In the genomic region with DNA sequence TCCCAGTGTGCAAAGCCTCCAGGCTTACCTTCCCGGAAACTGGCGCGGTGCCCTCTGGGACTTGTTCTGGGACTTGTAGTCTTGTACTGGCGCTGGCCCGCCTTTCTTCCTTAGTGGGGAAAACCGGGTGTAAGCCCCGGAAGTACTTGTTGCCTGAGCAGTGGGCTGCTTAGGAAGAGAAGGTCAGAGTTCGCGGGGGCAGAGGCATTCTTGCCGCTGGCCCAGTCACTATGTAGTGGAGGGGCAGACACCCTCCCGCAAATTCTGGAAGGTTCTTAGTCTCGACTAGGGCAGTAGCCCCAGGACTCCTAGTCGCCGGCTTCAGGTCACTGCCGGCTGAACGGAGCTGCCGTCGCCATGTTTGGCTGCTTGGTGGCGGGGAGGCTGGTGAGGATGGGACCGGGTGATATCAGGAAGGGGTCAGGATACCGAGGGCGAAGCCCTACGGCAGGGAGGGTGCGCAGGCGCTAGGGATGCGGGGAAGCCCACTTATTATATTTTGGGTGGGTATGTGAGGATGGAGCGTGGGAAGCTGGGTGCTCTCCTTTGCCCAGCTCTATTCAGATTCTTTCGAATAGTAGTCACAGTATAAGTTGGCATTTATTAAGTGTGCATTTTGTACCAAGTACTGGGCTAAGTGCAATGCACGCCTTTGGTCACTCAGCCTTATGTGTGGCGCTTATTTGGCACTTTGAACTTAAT, we compare ENCODE assay signal across 8 cellular contexts. TPM values are rescaled to one million over a fixed set of nuclear protein-coding genes. Genes with fewer than 3 reads are reported as not detected.
A peak's percentile ranks its signal among the peaks of the same experiment; 100 is the strongest.
DNase-seq lines count a peak whose midpoint lies in the region; ATAC-seq and TF ChIP-seq lines count a peak whose summit lies in the region.

TSS of gene HIKESHI (plus strand) at position 149 of the 702 bp plus-strand sequence. CDS start at position 358, 209 bp downstream.

- peaks cover 9% of the 10 kb centered on the region for H3K4me1 ChIP-seq in mononuclear cell (ENCODE audit: insufficient read depth, low read length)

- H3K27me3 Mint-ChIP-seq in IgD-negative memory B cell = peaks cover 1% of the 10 kb centered on the region

- H3K9me3 ChIP-seq in mononuclear cell (ENCODE audit: low read depth, low read length) = no peaks in the 10 kb centered on the region

- peak; percentile 79 for DNase-seq in DMS 273 treated with DMSO at 0.1 percent for 48 hours (lab: John Stamatoyannopoulos, UW)
- DNase-seq in OCI-M2 (lab: John Stamatoyannopoulos, UW; ENCODE audit: unreplicated experiment) = peak; percentile 64
- DNase-seq in activated T-cell treated with anti-CD3 and anti-CD28 coated beads for 4 hours = peak; percentile 85
- peak; percentile 97 for DNase-seq in epithelial cell of esophagus (ENCODE audit: low read depth)
- DNase-seq in stimulated activated CD8-positive, alpha-beta memory T cell treated with anti-CD3 and anti-CD28 coated beads, Interleukin-4, amount 100 ng/mL, for 1 hour (ENCODE audit: low read depth in 2 of 2, low spot score in 1 of 2) = peak; percentile 76 to 85

- TF ChIP-seq CTCF in epithelial cell of esophagus (IDR thresholded peaks at IDR 0.05; ENCODE audit: insufficient read depth, low read depth, low read length, missing control alignments) = no peak

- peaks cover 5% of the 10 kb centered on the region for H3K36me3 Mint-ChIP-seq in IgD-negative memory B cell

- H3K9me3 Mint-ChIP-seq in IgD-negative memory B cell = no peaks in the 10 kb centered on the region

- H3K4me1 Mint-ChIP-seq in IgD-negative memory B cell = peaks cover 13 to 26% (median 22%) of the 10 kb centered on the region in 3 donors

- no peaks in the 10 kb centered on the region for H3K27me3 ChIP-seq in mononuclear cell (ENCODE audit: insufficient read depth, low read length)

- peak within 1 kb of the TSS; percentile 97 to 100 (median 98) for H3K4me3 Mint-ChIP-seq in IgD-negative memory B cell

- ATAC-seq in GM21529 (IDR thresholded peaks at IDR 0.05; ENCODE audit: unreplicated experiment) = peak; percentile 99

- H3K4me3 ChIP-seq in epithelial cell of esophagus (ENCODE audit: low read length) (peak within 1 kb of the TSS; percentile 95), mononuclear cell (ENCODE audit: low read length) (peak within 1 kb of the TSS; percentile 73)

- peak within 1 kb of the TSS; percentile 55 to 99 (median 93) for H3K27ac Mint-ChIP-seq in IgD-negative memory B cell

RNA-seq across cellular contexts. Expression of gene HIKESHI, which starts in this region (rescaled TPM):
- 75.7 TPM for polyA plus RNA-seq in IgD-negative memory B cell
- total RNA-seq in mononuclear cell = 10.8 TPM

Comparison
In these comparisons a context has a peak if more than half of its experiments do, and no peak if none do; other contexts are left out.
1. Peak in every context shown above with its lines: DNase-seq, ATAC-seq and H3K4me3 ChIP-seq.